2 cellular contexts compared by ENCODE assay signal in the genomic region with DNA sequence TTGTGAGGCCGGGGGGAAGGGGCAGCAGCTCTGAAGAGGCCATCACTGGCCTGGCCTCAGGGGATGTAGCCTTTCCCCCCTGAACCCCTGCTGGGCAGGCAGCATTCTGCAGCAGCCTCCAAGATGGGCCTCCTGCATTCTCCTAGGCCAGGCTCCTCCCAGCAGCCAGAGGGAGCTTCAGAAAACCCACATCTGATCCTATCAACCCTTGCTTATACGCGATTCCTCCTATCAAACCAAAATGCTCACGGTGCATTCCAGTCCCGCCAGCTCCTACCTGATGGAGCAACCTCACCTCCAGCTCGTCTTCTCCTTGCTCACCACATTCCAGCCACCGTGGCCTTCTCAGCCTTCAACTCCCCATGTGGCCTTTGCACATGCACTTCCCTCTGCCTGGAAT.
TF ChIP-seq lines count a peak whose summit lies in the region.

No MANE protein-coding gene starts in this region.

TF ChIP-seq in HepG2, 621 proteins besides CTCF, POLR2A, EP300 and RAD21:
- TF ChIP-seq ZNF441 (CRISPR knock-in tag; IDR thresholded peaks at IDR 0.05; ENCODE audit: borderline replicate concordance) (no peak), HNRNPLL (IDR thresholded peaks at IDR 0.05; ENCODE audit: low read depth, low read length, poor library complexity, severe bottlenecking) (no peak), YEATS4 (CRISPR knock-in tag; IDR thresholded peaks at IDR 0.05; ENCODE audit: borderline replicate concordance) (no peak), ZNF747 (CRISPR knock-in tag; IDR thresholded peaks at IDR 0.05; ENCODE audit: borderline replicate concordance) (no peak), YY1 (IDR thresholded peaks at IDR 0.05; ENCODE audit: insufficient read depth, insufficient replicate concordance, low read depth, low read length) (no peak), ZZZ3 (CRISPR knock-in tag; IDR thresholded peaks at IDR 0.05; ENCODE audit: borderline replicate concordance) (no peak), BCL6 (CRISPR knock-in tag; IDR thresholded peaks at IDR 0.05) (no peak), RBM22 (optimal IDR thresholded peaks at IDR 0.05; ENCODE audit: low read length) (no peak)
- TF ChIP-seq, protein P1, sequence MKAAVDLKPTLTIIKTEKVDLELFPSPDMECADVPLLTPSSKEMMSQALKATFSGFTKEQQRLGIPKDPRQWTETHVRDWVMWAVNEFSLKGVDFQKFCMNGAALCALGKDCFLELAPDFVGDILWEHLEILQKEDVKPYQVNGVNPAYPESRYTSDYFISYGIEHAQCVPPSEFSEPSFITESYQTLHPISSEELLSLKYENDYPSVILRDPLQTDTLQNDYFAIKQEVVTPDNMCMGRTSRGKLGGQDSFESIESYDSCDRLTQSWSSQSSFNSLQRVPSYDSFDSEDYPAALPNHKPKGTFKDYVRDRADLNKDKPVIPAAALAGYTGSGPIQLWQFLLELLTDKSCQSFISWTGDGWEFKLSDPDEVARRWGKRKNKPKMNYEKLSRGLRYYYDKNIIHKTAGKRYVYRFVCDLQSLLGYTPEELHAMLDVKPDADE (CRISPR knock-in tag; IDR thresholded peaks at IDR 0.05), result no peak
- TF ChIP-seq, protein P2, sequence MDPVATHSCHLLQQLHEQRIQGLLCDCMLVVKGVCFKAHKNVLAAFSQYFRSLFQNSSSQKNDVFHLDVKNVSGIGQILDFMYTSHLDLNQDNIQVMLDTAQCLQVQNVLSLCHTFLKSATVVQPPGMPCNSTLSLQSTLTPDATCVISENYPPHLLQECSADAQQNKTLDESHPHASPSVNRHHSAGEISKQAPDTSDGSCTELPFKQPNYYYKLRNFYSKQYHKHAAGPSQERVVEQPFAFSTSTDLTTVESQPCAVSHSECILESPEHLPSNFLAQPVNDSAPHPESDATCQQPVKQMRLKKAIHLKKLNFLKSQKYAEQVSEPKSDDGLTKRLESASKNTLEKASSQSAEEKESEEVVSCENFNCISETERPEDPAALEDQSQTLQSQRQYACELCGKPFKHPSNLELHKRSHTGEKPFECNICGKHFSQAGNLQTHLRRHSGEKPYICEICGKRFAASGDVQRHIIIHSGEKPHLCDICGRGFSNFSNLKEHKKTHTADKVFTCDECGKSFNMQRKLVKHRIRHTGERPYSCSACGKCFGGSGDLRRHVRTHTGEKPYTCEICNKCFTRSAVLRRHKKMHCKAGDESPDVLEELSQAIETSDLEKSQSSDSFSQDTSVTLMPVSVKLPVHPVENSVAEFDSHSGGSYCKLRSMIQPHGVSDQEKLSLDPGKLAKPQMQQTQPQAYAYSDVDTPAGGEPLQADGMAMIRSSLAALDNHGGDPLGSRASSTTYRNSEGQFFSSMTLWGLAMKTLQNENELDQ (CRISPR knock-in tag; IDR thresholded peaks at IDR 0.05; ENCODE audit: borderline replicate concordance), result no peak
- TF ChIP-seq, protein P3, sequence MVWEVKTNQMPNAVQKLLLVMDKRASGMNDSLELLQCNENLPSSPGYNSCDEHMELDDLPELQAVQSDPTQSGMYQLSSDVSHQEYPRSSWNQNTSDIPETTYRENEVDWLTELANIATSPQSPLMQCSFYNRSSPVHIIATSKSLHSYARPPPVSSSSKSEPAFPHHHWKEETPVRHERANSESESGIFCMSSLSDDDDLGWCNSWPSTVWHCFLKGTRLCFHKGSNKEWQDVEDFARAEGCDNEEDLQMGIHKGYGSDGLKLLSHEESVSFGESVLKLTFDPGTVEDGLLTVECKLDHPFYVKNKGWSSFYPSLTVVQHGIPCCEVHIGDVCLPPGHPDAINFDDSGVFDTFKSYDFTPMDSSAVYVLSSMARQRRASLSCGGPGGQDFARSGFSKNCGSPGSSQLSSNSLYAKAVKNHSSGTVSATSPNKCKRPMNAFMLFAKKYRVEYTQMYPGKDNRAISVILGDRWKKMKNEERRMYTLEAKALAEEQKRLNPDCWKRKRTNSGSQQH (CRISPR knock-in tag; IDR thresholded peaks at IDR 0.05; ENCODE audit: low read depth), result no peak

TF ChIP-seq in H1, 55 proteins besides CTCF, POLR2A, EP300 and RAD21:
- TF ChIP-seq TEAD4 (IDR thresholded peaks at IDR 0.05; ENCODE audit: low read depth, low read length) (peak; percentile 27; the same call in 1 of the 2 replicates), POLR2AphosphoS5 (IDR thresholded peaks at IDR 0.05; ENCODE audit: low read depth, low read length) (no peak)
